1 cellular context compared by ENCODE assay signal in the genomic region with DNA sequence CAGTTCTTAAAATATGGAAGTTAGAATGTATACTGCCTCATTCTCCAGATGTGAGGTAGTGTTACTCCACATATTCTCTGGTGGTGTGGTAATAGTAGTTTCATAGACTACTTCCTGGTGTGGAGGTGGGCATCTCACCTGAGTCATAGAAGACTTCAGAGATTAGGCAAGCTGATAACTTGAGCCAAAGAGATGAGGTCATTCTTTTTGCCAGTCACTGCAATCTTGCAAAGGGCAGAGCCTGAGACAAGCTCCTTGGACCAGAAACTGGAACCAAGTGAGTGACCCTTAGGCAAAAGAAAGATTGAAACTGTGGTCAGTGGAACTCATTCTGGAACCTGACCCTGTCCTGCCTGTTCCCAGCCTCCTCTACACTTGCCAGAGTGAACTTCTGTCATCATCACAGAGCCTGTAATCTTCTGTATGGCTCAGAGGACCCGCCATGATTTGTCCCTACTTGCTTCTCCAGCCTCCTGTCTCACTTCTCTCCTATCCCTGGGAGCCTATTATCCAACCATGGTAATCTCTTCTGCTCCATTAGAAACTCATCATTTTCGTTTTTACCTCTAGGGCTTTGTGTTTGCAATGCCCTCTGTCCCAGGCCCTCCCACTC.
TF ChIP-seq lines count a peak whose summit lies in the region.

No MANE protein-coding gene starts in this region.

TF ChIP-seq in K562, 482 proteins besides CTCF, POLR2A, EP300 and RAD21 (continued from another document and continues in another):
- TF ChIP-seq, protein P1, sequence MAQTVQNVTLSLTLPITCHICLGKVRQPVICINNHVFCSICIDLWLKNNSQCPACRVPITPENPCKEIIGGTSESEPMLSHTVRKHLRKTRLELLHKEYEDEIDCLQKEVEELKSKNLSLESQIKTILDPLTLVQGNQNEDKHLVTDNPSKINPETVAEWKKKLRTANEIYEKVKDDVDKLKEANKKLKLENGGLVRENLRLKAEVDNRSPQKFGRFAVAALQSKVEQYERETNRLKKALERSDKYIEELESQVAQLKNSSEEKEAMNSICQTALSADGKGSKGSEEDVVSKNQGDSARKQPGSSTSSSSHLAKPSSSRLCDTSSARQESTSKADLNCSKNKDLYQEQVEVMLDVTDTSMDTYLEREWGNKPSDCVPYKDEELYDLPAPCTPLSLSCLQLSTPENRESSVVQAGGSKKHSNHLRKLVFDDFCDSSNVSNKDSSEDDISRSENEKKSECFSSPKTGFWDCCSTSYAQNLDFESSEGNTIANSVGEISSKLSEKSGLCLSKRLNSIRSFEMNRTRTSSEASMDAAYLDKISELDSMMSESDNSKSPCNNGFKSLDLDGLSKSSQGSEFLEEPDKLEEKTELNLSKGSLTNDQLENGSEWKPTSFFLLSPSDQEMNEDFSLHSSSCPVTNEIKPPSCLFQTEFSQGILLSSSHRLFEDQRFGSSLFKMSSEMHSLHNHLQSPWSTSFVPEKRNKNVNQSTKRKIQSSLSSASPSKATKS (CRISPR knock-in tag; IDR thresholded peaks at IDR 0.05), result no peak
- TF ChIP-seq, protein P2, sequence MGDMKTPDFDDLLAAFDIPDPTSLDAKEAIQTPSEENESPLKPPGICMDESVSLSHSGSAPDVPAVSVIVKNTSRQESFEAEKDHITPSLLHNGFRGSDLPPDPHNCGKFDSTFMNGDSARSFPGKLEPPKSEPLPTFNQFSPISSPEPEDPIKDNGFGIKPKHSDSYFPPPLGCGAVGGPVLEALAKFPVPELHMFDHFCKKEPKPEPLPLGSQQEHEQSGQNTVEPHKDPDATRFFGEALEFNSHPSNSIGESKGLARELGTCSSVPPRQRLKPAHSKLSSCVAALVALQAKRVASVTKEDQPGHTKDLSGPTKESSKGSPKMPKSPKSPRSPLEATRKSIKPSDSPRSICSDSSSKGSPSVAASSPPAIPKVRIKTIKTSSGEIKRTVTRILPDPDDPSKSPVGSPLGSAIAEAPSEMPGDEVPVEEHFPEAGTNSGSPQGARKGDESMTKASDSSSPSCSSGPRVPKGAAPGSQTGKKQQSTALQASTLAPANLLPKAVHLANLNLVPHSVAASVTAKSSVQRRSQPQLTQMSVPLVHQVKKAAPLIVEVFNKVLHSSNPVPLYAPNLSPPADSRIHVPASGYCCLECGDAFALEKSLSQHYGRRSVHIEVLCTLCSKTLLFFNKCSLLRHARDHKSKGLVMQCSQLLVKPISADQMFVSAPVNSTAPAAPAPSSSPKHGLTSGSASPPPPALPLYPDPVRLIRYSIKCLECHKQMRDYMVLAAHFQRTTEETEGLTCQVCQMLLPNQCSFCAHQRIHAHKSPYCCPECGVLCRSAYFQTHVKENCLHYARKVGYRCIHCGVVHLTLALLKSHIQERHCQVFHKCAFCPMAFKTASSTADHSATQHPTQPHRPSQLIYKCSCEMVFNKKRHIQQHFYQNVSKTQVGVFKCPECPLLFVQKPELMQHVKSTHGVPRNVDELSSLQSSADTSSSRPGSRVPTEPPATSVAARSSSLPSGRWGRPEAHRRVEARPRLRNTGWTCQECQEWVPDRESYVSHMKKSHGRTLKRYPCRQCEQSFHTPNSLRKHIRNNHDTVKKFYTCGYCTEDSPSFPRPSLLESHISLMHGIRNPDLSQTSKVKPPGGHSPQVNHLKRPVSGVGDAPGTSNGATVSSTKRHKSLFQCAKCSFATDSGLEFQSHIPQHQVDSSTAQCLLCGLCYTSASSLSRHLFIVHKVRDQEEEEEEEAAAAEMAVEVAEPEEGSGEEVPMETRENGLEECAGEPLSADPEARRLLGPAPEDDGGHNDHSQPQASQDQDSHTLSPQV (IDR thresholded peaks at IDR 0.05), result no peak
- TF ChIP-seq ZNF24 (IDR thresholded peaks at IDR 0.05) (no peak), GTF2F1 (IDR thresholded peaks at IDR 0.05; ENCODE audit: low read depth, low read length) (no peak), MEF2D (tag; conservative IDR thresholded peaks at IDR 0.05; ENCODE audit: low read depth) (no peak), NFE2 (IDR thresholded peaks at IDR 0.05; ENCODE audit: low read depth) (0 out of 2 replicates have a peak, but pooled peaks have one; percentile 10), SREBF2 (CRISPR knock-in tag; IDR thresholded peaks at IDR 0.05) (no peak), FUS (optimal IDR thresholded peaks at IDR 0.05; ENCODE audit: low read depth, low read length) (no peak), ZNF175 (CRISPR knock-in tag; IDR thresholded peaks at IDR 0.05; ENCODE audit: low read depth) (no peak), CHD2 (IDR thresholded peaks at IDR 0.05; ENCODE audit: low read depth, low read length) (no peak), SOX6 (IDR thresholded peaks at IDR 0.05) (no peak), ZNF347 (CRISPR knock-in tag; IDR thresholded peaks at IDR 0.05; ENCODE audit: low read depth) (no peak), ZBTB8A (IDR thresholded peaks at IDR 0.05; ENCODE audit: partially characterized antibody) (no peak), EHMT2 (IDR thresholded peaks at IDR 0.05) (no peak), SUPT5H (IDR thresholded peaks at IDR 0.05) (no peak), JUND (IDR thresholded peaks at IDR 0.05; ENCODE audit: borderline replicate concordance, low read depth, low read length) (peak; percentile 38; the same call in 1 of the 2 replicates), JUND (tag; IDR thresholded peaks at IDR 0.05; ENCODE audit: borderline replicate concordance, low read depth, low read length) (peak; percentile 43; the same call in 1 of the 3 replicates), HLTF (IDR thresholded peaks at IDR 0.05) (no peak), ETS2 (tag; IDR thresholded peaks at IDR 0.05; ENCODE audit: borderline replicate concordance, poor library complexity, severe bottlenecking) (no peak), SMARCA5 (IDR thresholded peaks at IDR 0.05) (no peak), ATF7 (IDR thresholded peaks at IDR 0.05) (peak; percentile 66; the same call in 1 of the 2 replicates), RCOR1 (IDR thresholded peaks at IDR 0.05; ENCODE audit: borderline replicate concordance in 1 of 2, low read depth in 2 of 2, low read length in 2 of 2) (no peak), FOXA3 (CRISPR knock-in tag; conservative IDR thresholded peaks at IDR 0.05 in 1 of 2, IDR thresholded peaks at IDR 0.05 in 1 of 2) (no peak), SMARCE1 (IDR thresholded peaks at IDR 0.05) (no peak), EP400 (IDR thresholded peaks at IDR 0.05) (no peak), PRPF4 (IDR thresholded peaks at IDR 0.05; ENCODE audit: insufficient read depth, low read depth, low read length, poor library complexity, severe bottlenecking) (no peak), MCM5 (IDR thresholded peaks at IDR 0.05; ENCODE audit: low read depth) (no peak), TAF15 (IDR thresholded peaks at IDR 0.05; ENCODE audit: low read depth, low read length) (no peak), CREM (IDR thresholded peaks at IDR 0.05; ENCODE audit: low read depth) (no peak), ZNF133 (CRISPR knock-in tag; IDR thresholded peaks at IDR 0.05) (no peak), POLR2B (IDR thresholded peaks at IDR 0.05; ENCODE audit: low read depth, partially characterized antibody) (no peak), ZEB2 (IDR thresholded peaks at IDR 0.05) (0 out of 2 replicates have a peak, but pooled peaks have one; percentile 25)
- TF ChIP-seq, protein P3, sequence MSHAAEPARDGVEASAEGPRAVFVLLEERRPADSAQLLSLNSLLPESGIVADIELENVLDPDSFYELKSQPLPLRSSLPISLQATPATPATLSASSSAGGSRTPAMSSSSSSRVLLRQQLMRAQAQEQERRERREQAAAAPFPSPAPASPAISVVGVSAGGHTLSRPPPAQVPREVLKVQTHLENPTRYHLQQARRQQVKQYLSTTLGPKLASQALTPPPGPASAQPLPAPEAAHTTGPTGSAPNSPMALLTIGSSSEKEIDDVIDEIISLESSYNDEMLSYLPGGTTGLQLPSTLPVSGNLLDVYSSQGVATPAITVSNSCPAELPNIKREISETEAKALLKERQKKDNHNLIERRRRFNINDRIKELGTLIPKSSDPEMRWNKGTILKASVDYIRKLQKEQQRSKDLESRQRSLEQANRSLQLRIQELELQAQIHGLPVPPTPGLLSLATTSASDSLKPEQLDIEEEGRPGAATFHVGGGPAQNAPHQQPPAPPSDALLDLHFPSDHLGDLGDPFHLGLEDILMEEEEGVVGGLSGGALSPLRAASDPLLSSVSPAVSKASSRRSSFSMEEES (CRISPR knock-in tag; IDR thresholded peaks at IDR 0.05), result no peak
- TF ChIP-seq, protein P4, sequence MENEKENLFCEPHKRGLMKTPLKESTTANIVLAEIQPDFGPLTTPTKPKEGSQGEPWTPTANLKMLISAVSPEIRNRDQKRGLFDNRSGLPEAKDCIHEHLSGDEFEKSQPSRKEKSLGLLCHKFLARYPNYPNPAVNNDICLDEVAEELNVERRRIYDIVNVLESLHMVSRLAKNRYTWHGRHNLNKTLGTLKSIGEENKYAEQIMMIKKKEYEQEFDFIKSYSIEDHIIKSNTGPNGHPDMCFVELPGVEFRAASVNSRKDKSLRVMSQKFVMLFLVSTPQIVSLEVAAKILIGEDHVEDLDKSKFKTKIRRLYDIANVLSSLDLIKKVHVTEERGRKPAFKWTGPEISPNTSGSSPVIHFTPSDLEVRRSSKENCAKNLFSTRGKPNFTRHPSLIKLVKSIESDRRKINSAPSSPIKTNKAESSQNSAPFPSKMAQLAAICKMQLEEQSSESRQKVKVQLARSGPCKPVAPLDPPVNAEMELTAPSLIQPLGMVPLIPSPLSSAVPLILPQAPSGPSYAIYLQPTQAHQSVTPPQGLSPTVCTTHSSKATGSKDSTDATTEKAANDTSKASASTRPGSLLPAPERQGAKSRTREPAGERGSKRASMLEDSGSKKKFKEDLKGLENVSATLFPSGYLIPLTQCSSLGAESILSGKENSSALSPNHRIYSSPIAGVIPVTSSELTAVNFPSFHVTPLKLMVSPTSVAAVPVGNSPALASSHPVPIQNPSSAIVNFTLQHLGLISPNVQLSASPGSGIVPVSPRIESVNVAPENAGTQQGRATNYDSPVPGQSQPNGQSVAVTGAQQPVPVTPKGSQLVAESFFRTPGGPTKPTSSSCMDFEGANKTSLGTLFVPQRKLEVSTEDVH (IDR thresholded peaks at IDR 0.05; ENCODE audit: low read depth, partially characterized antibody), result no peak
- TF ChIP-seq, protein P5, sequence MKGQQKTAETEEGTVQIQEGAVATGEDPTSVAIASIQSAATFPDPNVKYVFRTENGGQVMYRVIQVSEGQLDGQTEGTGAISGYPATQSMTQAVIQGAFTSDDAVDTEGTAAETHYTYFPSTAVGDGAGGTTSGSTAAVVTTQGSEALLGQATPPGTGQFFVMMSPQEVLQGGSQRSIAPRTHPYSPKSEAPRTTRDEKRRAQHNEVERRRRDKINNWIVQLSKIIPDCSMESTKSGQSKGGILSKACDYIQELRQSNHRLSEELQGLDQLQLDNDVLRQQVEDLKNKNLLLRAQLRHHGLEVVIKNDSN (CRISPR knock-in tag; IDR thresholded peaks at IDR 0.05), result no peak
- TF ChIP-seq, protein P6, sequence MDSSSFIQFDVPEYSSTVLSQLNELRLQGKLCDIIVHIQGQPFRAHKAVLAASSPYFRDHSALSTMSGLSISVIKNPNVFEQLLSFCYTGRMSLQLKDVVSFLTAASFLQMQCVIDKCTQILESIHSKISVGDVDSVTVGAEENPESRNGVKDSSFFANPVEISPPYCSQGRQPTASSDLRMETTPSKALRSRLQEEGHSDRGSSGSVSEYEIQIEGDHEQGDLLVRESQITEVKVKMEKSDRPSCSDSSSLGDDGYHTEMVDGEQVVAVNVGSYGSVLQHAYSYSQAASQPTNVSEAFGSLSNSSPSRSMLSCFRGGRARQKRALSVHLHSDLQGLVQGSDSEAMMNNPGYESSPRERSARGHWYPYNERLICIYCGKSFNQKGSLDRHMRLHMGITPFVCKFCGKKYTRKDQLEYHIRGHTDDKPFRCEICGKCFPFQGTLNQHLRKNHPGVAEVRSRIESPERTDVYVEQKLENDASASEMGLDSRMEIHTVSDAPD (CRISPR knock-in tag; IDR thresholded peaks at IDR 0.05), result no peak
- TF ChIP-seq, protein P7, sequence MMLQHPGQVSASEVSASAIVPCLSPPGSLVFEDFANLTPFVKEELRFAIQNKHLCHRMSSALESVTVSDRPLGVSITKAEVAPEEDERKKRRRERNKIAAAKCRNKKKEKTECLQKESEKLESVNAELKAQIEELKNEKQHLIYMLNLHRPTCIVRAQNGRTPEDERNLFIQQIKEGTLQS (IDR thresholded peaks at IDR 0.05), result peak; percentile 73
- TF ChIP-seq, protein P7 (CRISPR knock-in tag; conservative IDR thresholded peaks at IDR 0.05), result no peak
- TF ChIP-seq, protein P8, sequence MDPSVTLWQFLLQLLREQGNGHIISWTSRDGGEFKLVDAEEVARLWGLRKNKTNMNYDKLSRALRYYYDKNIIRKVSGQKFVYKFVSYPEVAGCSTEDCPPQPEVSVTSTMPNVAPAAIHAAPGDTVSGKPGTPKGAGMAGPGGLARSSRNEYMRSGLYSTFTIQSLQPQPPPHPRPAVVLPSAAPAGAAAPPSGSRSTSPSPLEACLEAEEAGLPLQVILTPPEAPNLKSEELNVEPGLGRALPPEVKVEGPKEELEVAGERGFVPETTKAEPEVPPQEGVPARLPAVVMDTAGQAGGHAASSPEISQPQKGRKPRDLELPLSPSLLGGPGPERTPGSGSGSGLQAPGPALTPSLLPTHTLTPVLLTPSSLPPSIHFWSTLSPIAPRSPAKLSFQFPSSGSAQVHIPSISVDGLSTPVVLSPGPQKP (CRISPR knock-in tag; IDR thresholded peaks at IDR 0.05), result no peak
- TF ChIP-seq, protein P9, sequence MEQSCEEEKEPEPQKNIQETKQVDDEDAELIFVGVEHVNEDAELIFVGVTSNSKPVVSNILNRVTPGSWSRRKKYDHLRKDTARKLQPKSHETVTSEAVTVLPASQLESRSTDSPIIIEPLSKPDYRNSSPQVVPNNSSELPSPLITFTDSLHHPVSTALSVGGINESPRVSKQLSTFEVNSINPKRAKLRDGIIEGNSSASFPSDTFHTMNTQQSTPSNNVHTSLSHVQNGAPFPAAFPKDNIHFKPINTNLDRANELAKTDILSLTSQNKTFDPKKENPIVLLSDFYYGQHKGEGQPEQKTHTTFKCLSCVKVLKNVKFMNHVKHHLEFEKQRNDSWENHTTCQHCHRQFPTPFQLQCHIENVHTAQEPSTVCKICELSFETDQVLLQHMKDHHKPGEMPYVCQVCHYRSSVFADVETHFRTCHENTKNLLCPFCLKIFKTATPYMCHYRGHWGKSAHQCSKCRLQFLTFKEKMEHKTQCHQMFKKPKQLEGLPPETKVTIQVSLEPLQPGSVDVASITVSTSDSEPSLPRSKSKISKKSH (CRISPR knock-in tag; IDR thresholded peaks at IDR 0.05), result no peak
- TF ChIP-seq, protein P10, sequence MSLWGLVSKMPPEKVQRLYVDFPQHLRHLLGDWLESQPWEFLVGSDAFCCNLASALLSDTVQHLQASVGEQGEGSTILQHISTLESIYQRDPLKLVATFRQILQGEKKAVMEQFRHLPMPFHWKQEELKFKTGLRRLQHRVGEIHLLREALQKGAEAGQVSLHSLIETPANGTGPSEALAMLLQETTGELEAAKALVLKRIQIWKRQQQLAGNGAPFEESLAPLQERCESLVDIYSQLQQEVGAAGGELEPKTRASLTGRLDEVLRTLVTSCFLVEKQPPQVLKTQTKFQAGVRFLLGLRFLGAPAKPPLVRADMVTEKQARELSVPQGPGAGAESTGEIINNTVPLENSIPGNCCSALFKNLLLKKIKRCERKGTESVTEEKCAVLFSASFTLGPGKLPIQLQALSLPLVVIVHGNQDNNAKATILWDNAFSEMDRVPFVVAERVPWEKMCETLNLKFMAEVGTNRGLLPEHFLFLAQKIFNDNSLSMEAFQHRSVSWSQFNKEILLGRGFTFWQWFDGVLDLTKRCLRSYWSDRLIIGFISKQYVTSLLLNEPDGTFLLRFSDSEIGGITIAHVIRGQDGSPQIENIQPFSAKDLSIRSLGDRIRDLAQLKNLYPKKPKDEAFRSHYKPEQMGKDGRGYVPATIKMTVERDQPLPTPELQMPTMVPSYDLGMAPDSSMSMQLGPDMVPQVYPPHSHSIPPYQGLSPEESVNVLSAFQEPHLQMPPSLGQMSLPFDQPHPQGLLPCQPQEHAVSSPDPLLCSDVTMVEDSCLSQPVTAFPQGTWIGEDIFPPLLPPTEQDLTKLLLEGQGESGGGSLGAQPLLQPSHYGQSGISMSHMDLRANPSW (CRISPR knock-in tag; IDR thresholded peaks at IDR 0.05), result no peak
